8 cellular contexts compared by ENCODE assay signal in the genomic region with DNA sequence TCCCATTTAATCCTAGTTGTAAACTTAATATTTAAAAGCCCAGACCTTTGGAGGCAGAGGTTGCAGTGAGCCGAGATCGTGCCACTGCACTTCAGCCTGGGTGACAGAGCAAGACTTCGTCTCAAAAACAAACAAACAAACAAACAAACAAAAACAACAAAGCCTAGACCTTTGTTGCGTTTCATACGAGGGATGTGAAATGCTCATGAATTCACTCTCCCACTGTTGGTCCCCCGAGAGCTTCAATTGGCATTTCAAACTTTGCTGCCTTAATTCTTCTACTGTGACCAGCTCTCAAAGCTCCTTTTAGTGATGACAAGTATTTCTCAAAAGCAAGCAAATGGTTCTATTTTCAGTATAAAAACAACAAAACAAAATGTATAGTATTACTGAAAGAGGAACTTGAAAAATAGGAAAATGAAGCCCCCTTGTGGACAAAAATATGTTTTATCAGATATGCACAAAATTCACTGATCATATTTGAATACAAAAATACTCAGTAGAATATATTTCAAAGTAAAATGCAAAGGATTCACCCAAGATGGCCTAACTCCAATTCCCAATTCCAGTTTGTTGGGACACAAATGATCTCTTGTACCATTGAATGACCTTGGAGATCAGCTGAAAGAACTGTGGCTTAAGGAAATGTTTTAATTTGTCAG.
DNase-seq lines count a peak whose midpoint lies in the region; ATAC-seq, FAIRE-seq and TF ChIP-seq lines count a peak whose summit lies in the region.

No MANE protein-coding gene starts in this region.

- peaks cover 6% of the 10 kb centered on the region for H3K4me1 ChIP-seq in endodermal cell (ENCODE audit: control insufficient read depth, insufficient read depth, low read length)

- H3K9ac ChIP-seq in endodermal cell (ENCODE audit: extremely low read depth, low read length, poor library complexity, severe bottlenecking) = no peak overlapping the region

- peaks cover 17% of the 10 kb centered on the region for H3K4me1 Mint-ChIP-seq in endodermal cell

- DNase-seq in AG09319 (ENCODE audit: extremely low read depth, low read depth) (no peak), RCC 7860 (ENCODE audit: low spot score) (peak; percentile 9), endodermal cell (no peak), myocyte (ENCODE audit: low read depth) (peak; percentile 72), GDM1 (lab: John Stamatoyannopoulos, UW) (no peak)

- H3K4me3 Mint-ChIP-seq in endodermal cell = no peak overlapping the region

- no peak overlapping the region for H3K4me3 ChIP-seq in endodermal cell (ENCODE audit: low read length)

- H3K27ac ChIP-seq in endodermal cell (ENCODE audit: low read depth, low read length) = no peak overlapping the region

- peak; percentile 27 for FAIRE-seq in RCC 7860 (lab: Jason Lieb, UNC)

- TF ChIP-seq CTCF in AG09319 (IDR thresholded peaks at IDR 0.05; ENCODE audit: low read depth, low read length) (peak; percentile 33), endodermal cell (conservative IDR thresholded peaks at IDR 0.05) (peak; percentile 83)

- no peaks in the 10 kb centered on the region for H3K36me3 ChIP-seq in endodermal cell (ENCODE audit: control insufficient read depth, insufficient read depth, low read length)

- WGBS in endodermal cell (ENCODE audit: insufficient coverage in 1 of 2, insufficient read length in 1 of 2), 2 experiments = 75 to 82% methylated on average over 3 to 6 of the region's 6 CpGs

- no peaks in the 10 kb centered on the region for H3K27me3 ChIP-seq in endodermal cell (ENCODE audit: control insufficient read depth, insufficient read depth, low read length, poor library complexity, severe bottlenecking)

- H3K9me3 Mint-ChIP-seq in endodermal cell = no peaks in the 10 kb centered on the region

- no peak overlapping the region for H3K27ac Mint-ChIP-seq in endodermal cell

- ATAC-seq in GM18909 (IDR thresholded peaks at IDR 0.05; ENCODE audit: poor library complexity, unreplicated experiment) (peak; percentile 48), GM18861 (IDR thresholded peaks at IDR 0.05; ENCODE audit: unreplicated experiment) (no peak), HG03565 (IDR thresholded peaks at IDR 0.05; ENCODE audit: unreplicated experiment) (no peak)

- no peaks in the 10 kb centered on the region for H3K27me3 Mint-ChIP-seq in endodermal cell (ENCODE audit: insufficient read depth)

- H3K36me3 Mint-ChIP-seq in endodermal cell (ENCODE audit: low read depth) = no peaks in the 10 kb centered on the region

- no peaks in the 10 kb centered on the region for H3K9me3 ChIP-seq in endodermal cell (ENCODE audit: control insufficient read depth, low read length)

Comparison
In these comparisons a context has a peak if more than half of its experiments do, and no peak if none do; other contexts are left out.
1. DNase-seq: peak in RCC 7860 (single experiment) and myocyte (single experiment); none in AG09319 (single experiment), endodermal cell (single experiment) and GDM1 (single experiment).